ENCODE assay signal across 1 cellular context in the genomic region with DNA sequence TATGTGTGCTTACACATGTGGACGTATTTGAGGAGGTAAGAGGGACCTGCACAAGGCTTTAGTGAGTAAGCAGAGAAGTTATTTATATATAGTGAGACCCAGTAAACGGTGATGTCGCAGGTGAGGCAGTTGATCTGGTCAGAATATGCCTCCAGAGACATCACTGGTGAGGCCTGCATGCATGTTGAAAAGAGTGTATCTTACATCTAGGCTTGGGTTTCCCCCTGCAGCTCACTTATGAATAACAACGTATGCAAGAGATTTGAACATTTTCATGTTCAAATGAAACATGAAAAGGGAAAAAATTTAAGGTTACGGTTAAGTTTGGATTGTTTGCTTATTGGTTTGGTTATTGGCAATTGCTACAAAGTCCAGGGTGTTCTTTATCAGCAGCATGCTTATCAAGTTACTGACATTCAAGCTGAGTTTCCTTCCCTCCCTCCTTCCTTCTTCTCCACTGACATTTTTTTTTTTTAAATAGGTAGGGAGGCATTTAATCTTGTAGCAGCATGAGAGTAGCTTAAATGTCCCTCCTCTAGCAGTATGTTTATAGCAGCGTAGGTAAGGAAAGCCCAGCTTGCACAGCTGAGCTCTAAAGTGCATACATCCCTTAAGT.
TF ChIP-seq lines count a peak whose summit lies in the region.

No MANE protein-coding gene starts in this region.

TF ChIP-seq in SK-N-SH, 30 proteins besides CTCF, POLR2A, EP300 and RAD21:
- TF ChIP-seq SIN3A (IDR thresholded peaks at IDR 0.05; ENCODE audit: borderline replicate concordance, low read depth, low read length) (no peak), FOXM1 (IDR thresholded peaks at IDR 0.05; ENCODE audit: low read depth) (no peak), TCF12 (IDR thresholded peaks at IDR 0.05) (no peak), GATA2 (CRISPR knock-in tag; IDR thresholded peaks at IDR 0.05) (no peak), SMC3 (IDR thresholded peaks at IDR 0.05; ENCODE audit: low read depth, low read length) (no peak), USF2 (IDR thresholded peaks at IDR 0.05; ENCODE audit: borderline replicate concordance, low read depth, low read length) (no peak), YY1 (IDR thresholded peaks at IDR 0.05; ENCODE audit: low read depth) (no peak), GABPA (IDR thresholded peaks at IDR 0.05; ENCODE audit: low read depth) (no peak), RCOR1 (IDR thresholded peaks at IDR 0.05; ENCODE audit: low read length) (no peak), FOXJ3 (CRISPR knock-in tag; IDR thresholded peaks at IDR 0.05) (no peak), NFIC (IDR thresholded peaks at IDR 0.05; ENCODE audit: borderline replicate concordance) (no peak), TEAD4 (IDR thresholded peaks at IDR 0.05; ENCODE audit: borderline replicate concordance, insufficient read depth) (no peak), JUND (IDR thresholded peaks at IDR 0.05) (no peak), EZH2phosphoT487 (IDR thresholded peaks at IDR 0.05; ENCODE audit: borderline replicate concordance, low read depth) (no peak), POLR2AphosphoS5 (IDR thresholded peaks at IDR 0.05; ENCODE audit: low read depth, low read length) (no peak), IRF3 (IDR thresholded peaks at IDR 0.05; ENCODE audit: low read depth, low read length) (no peak)
- TF ChIP-seq, protein P1, sequence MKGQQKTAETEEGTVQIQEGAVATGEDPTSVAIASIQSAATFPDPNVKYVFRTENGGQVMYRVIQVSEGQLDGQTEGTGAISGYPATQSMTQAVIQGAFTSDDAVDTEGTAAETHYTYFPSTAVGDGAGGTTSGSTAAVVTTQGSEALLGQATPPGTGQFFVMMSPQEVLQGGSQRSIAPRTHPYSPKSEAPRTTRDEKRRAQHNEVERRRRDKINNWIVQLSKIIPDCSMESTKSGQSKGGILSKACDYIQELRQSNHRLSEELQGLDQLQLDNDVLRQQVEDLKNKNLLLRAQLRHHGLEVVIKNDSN (IDR thresholded peaks at IDR 0.05; ENCODE audit: borderline replicate concordance, low read depth): no peak
